Comparison of ENCODE assay signal across 21 cellular contexts in genomic region chr5:66406761-66407289, GRCh38.
DNase-seq lines count a peak whose midpoint lies in the region; ATAC-seq lines count a peak whose summit lies in the region.
"Had no signal": no experiment of that assay in that cellular context is flagged by ENCODE, and none has a peak within 500 bp of the region (broad histone marks: within the 10 kb centered on the region; RNA-seq: fewer than 3 reads in every experiment).

No MANE protein-coding gene starts in this region.

- ATAC-seq in stimulated activated naive B cell treated with anti-CD40 and anti-IgM and Interleukin-4, amounts not matched to agents 10 μg/mL and 1 μg/mL and 100 μg/mL, for 72 hours (replicated peaks): peak; percentile 75 to 87
- no peak for ATAC-seq in stimulated activated effector memory CD8-positive, alpha-beta T cell treated with anti-CD3 and anti-CD28 coated beads, Interleukin-12 subunit alpha, Interleukin-12 subunit beta, amount 100 ng/mL, for 72 hours
- ATAC-seq: activated T-helper 17 cell treated with anti-CD3 and anti-CD28 coated beads, Interleukin-2, amount 50 U/mL, for 72 hours; left lung; PC-3 had no signal

- H3K4me3 Mint-ChIP-seq in stimulated activated naive B cell treated with anti-CD40 and anti-IgM and Interleukin-4, amounts not matched to agents 10 μg/mL and 1 μg/mL and 100 μg/mL, for 72 hours: no peak overlapping the region
- no peak overlapping the region for H3K4me3 Mint-ChIP-seq in stimulated activated effector memory CD8-positive, alpha-beta T cell treated with anti-CD3 and anti-CD28 coated beads, Interleukin-12 subunit alpha, Interleukin-12 subunit beta, amount 100 ng/mL, for 72 hours
- H3K4me3 Mint-ChIP-seq: activated T-helper 17 cell treated with anti-CD3 and anti-CD28 coated beads, Interleukin-2, amount 50 U/mL, for 72 hours; B cell; mesothelial cell of epicardium had no signal

- peaks cover 6 to 13% of the 10 kb centered on the region in 2 donors for H3K4me1 Mint-ChIP-seq in stimulated activated naive B cell treated with anti-CD40 and anti-IgM and Interleukin-4, amounts not matched to agents 10 μg/mL and 1 μg/mL and 100 μg/mL, for 72 hours
- no peaks in the 10 kb centered on the region for H3K4me1 Mint-ChIP-seq in stimulated activated effector memory CD8-positive, alpha-beta T cell treated with anti-CD3 and anti-CD28 coated beads, Interleukin-12 subunit alpha, Interleukin-12 subunit beta, amount 100 ng/mL, for 72 hours
- H3K4me1 Mint-ChIP-seq: activated T-helper 17 cell treated with anti-CD3 and anti-CD28 coated beads, Interleukin-2, amount 50 U/mL, for 72 hours; B cell had no signal

- peak; percentile 44 for DNase-seq in DMS153 (lab: John Stamatoyannopoulos, UW)
- DNase-seq in DMS153 treated with DMSO at 0.1 percent for 48 hours (lab: John Stamatoyannopoulos, UW; ENCODE audit: unreplicated experiment): no peak
- peak; percentile 30 for DNase-seq in NCI-H2081 treated with DMSO at 0.1 percent for 48 hours (lab: John Stamatoyannopoulos, UW)
- DNase-seq in SK-N-DZ (ENCODE audit: low spot score): peak; percentile 56
- DNase-seq in stimulated activated naive B cell treated with anti-CD40 and anti-IgM and Interleukin-4, amounts not matched to agents 10 μg/mL and 1 μg/mL and 100 μg/mL, for 72 hours: no peak
- DNase-seq in activated CD4-positive, alpha-beta T cell treated with anti-CD3 and anti-CD28 coated beads, Interleukin-2, amount 50 U/mL, for 1 hour: no peak
- DNase-seq in stimulated activated effector memory CD8-positive, alpha-beta T cell treated with anti-CD3 and anti-CD28 coated beads, Interleukin-12 subunit alpha, Interleukin-12 subunit beta, amount 100 ng/mL, for 72 hours (ENCODE audit: low spot score in 2 of 2): no peak
- DNase-seq in Ammon's horn (ENCODE audit: low spot score): no peak
- DNase-seq: activated CD4-positive, alpha-beta T cell treated with anti-CD3 and anti-CD28 coated beads for 48 hours; Calu3; head of caudate nucleus; left lung; NCI-H2029 treated with DMSO at 0.1 percent for 48 hours; NCI-H82; PC-3; stimulated activated CD4-positive, alpha-beta T cell treated with anti-CD3 and anti-CD28 coated beads, Interleukin-4, amount 100 ng/mL, for 24 hours; T-helper 1 cell; trophoblast cell had no signal

- H3K36me3 Mint-ChIP-seq in stimulated activated naive B cell treated with anti-CD40 and anti-IgM and Interleukin-4, amounts not matched to agents 10 μg/mL and 1 μg/mL and 100 μg/mL, for 72 hours: peaks cover 0 to 3% of the 10 kb centered on the region in 2 donors
- H3K36me3 Mint-ChIP-seq in stimulated activated effector memory CD8-positive, alpha-beta T cell treated with anti-CD3 and anti-CD28 coated beads, Interleukin-12 subunit alpha, Interleukin-12 subunit beta, amount 100 ng/mL, for 72 hours: no peaks in the 10 kb centered on the region

- peaks cover 14 to 22% of the 10 kb centered on the region in 2 donors for H3K27me3 Mint-ChIP-seq in stimulated activated naive B cell treated with anti-CD40 and anti-IgM and Interleukin-4, amounts not matched to agents 10 μg/mL and 1 μg/mL and 100 μg/mL, for 72 hours

- no peak overlapping the region for H3K27ac Mint-ChIP-seq in stimulated activated naive B cell treated with anti-CD40 and anti-IgM and Interleukin-4, amounts not matched to agents 10 μg/mL and 1 μg/mL and 100 μg/mL, for 72 hours
- H3K27ac Mint-ChIP-seq in stimulated activated effector memory CD8-positive, alpha-beta T cell treated with anti-CD3 and anti-CD28 coated beads, Interleukin-12 subunit alpha, Interleukin-12 subunit beta, amount 100 ng/mL, for 72 hours: no peak overlapping the region
- H3K27ac Mint-ChIP-seq: activated T-helper 17 cell treated with anti-CD3 and anti-CD28 coated beads, Interleukin-2, amount 50 U/mL, for 72 hours; B cell; mesothelial cell of epicardium had no signal

- peaks cover 7 to 11% of the 10 kb centered on the region in 2 donors for H3K9me3 Mint-ChIP-seq in stimulated activated naive B cell treated with anti-CD40 and anti-IgM and Interleukin-4, amounts not matched to agents 10 μg/mL and 1 μg/mL and 100 μg/mL, for 72 hours
- H3K9me3 Mint-ChIP-seq in stimulated activated effector memory CD8-positive, alpha-beta T cell treated with anti-CD3 and anti-CD28 coated beads, Interleukin-12 subunit alpha, Interleukin-12 subunit beta, amount 100 ng/mL, for 72 hours: no peaks in the 10 kb centered on the region

Comparison
In these comparisons a context has a peak if more than half of its experiments do, and no peak if none do; other contexts are left out.
1. DNase-seq: peak in DMS153 (single experiment), NCI-H2081 treated with DMSO at 0.1 percent for 48 hours (single experiment) and SK-N-DZ (single experiment); none in DMS153 treated with DMSO at 0.1 percent for 48 hours (single experiment), stimulated activated naive B cell treated with anti-CD40 and anti-IgM and Interleukin-4, amounts not matched to agents 10 μg/mL and 1 μg/mL and 100 μg/mL, for 72 hours (single experiment), activated CD4-positive, alpha-beta T cell treated with anti-CD3 and anti-CD28 coated beads, Interleukin-2, amount 50 U/mL, for 1 hour (single experiment), stimulated activated effector memory CD8-positive, alpha-beta T cell treated with anti-CD3 and anti-CD28 coated beads, Interleukin-12 subunit alpha, Interleukin-12 subunit beta, amount 100 ng/mL, for 72 hours (0 of 2) and Ammon's horn (single experiment).